In genomic region chr11:129315781-129316579, GRCh38 we compare ENCODE assay signal across 15 cellular contexts. TPM values are rescaled to one million over a fixed set of nuclear protein-coding genes. Genes with fewer than 3 reads are reported as not detected.
DNase-seq lines count a peak whose midpoint lies in the region; ATAC-seq and TF ChIP-seq lines count a peak whose summit lies in the region.
"Had no signal": no experiment of that assay in that cellular context is flagged by ENCODE, and none has a peak within 500 bp of the region (broad histone marks: within the 10 kb centered on the region; RNA-seq: fewer than 3 reads in every experiment).

No MANE protein-coding gene starts in this region.

- TF ChIP-seq CTCF in glutamatergic neuron (IDR thresholded peaks at IDR 0.05; ENCODE audit: partially characterized antibody, unreplicated experiment) (no peak), tibial nerve (IDR thresholded peaks at IDR 0.05) (no peak)

- no peak overlapping the region for H3K4me3 Mint-ChIP-seq in glutamatergic neuron (ENCODE audit: unreplicated experiment)
- H3K4me3 Mint-ChIP-seq: activated CD4-positive, alpha-beta memory T cell treated with anti-CD3 and anti-CD28 coated beads for 36 hours; IgD-negative memory B cell had no signal

- peaks cover 25% of the 10 kb centered on the region for H3K4me1 Mint-ChIP-seq in glutamatergic neuron (ENCODE audit: low read depth, unreplicated experiment)

- no peaks in the 10 kb centered on the region for H3K9me3 Mint-ChIP-seq in glutamatergic neuron (ENCODE audit: unreplicated experiment)
- H3K9me3 Mint-ChIP-seq: activated CD4-positive, alpha-beta memory T cell treated with anti-CD3 and anti-CD28 coated beads for 36 hours had no signal

- peaks cover 0 to 35% (median 8%) of the 10 kb centered on the region in 4 donors for H3K4me1 ChIP-seq in tibial nerve

- H3K27ac ChIP-seq in tibial nerve = no peak overlapping the region

- H3K4me3 ChIP-seq in tibial nerve = no peak overlapping the region

- 86 to 88% methylated on average over 11 to 12 of the region's 12 CpGs for WGBS in tibial nerve, 2 donors

- H3K27me3 ChIP-seq in tibial nerve = no peaks in the 10 kb centered on the region

- TF ChIP-seq EP300 in tibial nerve (IDR thresholded peaks at IDR 0.05) = no peak

- no peak for ATAC-seq in GM21423 (IDR thresholded peaks at IDR 0.05; ENCODE audit: unreplicated experiment)

- H3K27me3 Mint-ChIP-seq in glutamatergic neuron (ENCODE audit: unreplicated experiment) = peaks cover 4% of the 10 kb centered on the region
- H3K27me3 Mint-ChIP-seq: activated CD4-positive, alpha-beta memory T cell treated with anti-CD3 and anti-CD28 coated beads for 36 hours had no signal

- DNase-seq in NCI-H1092 treated with DMSO at 0.1 percent for 48 hours (lab: John Stamatoyannopoulos, UW) (peak; percentile 90), NCI-H748 treated with DMSO at 0.1 percent for 48 hours (lab: John Stamatoyannopoulos, UW) (peak; percentile 72), glutamatergic neuron (no peak), retina (peak; percentile 59), tibial nerve (ENCODE audit: low spot score in 2 of 2) (no peak), occipital lobe (lab: John Stamatoyannopoulos, UW) (no peak)
- DNase-seq in effector CD8-positive, alpha-beta T cell (lab: John Stamatoyannopoulos, UW) = no peak
- DNase-seq: activated CD4-positive, alpha-beta memory T cell treated with anti-CD3 and anti-CD28 coated beads for 36 hours; GDM1; stimulated activated CD4-positive, alpha-beta T cell treated with anti-CD3 and anti-CD28 coated beads, Interleukin-2, amount 100 ng/mL, for 24 hours; substantia nigra had no signal

- peak overlapping the region; percentile 41 for H3K27ac Mint-ChIP-seq in glutamatergic neuron (ENCODE audit: unreplicated experiment)
- H3K27ac Mint-ChIP-seq: activated CD4-positive, alpha-beta memory T cell treated with anti-CD3 and anti-CD28 coated beads for 36 hours had no signal

- TF ChIP-seq POLR2A in tibial nerve (IDR thresholded peaks at IDR 0.05) = no peak

- H3K9me3 ChIP-seq in tibial nerve = no peaks in the 10 kb centered on the region

- no peaks in the 10 kb centered on the region for H3K36me3 Mint-ChIP-seq in glutamatergic neuron (ENCODE audit: unreplicated experiment)
- H3K36me3 Mint-ChIP-seq: activated CD4-positive, alpha-beta memory T cell treated with anti-CD3 and anti-CD28 coated beads for 36 hours; IgD-negative memory B cell had no signal

- no peaks in the 10 kb centered on the region for H3K36me3 ChIP-seq in tibial nerve

RNA-seq across cellular contexts. Expression of gene BARX2, which starts 59.7 kb away (rescaled TPM):
- total RNA-seq in glutamatergic neuron (ENCODE audit: unreplicated experiment) = not detected
- total RNA-seq in tibial nerve = not detected
- total RNA-seq in occipital lobe = 0.16 TPM
- total RNA-seq: astrocyte, mononuclear cell had no signal

Comparison
In these comparisons a context has a peak if more than half of its experiments do, and no peak if none do; other contexts are left out.
1. DNase-seq: peak in NCI-H1092 treated with DMSO at 0.1 percent for 48 hours (single experiment), NCI-H748 treated with DMSO at 0.1 percent for 48 hours (single experiment) and retina (single experiment); none in glutamatergic neuron (single experiment), tibial nerve (0 of 2), effector CD8-positive, alpha-beta T cell (single experiment) and occipital lobe (single experiment).